In the genomic region with DNA sequence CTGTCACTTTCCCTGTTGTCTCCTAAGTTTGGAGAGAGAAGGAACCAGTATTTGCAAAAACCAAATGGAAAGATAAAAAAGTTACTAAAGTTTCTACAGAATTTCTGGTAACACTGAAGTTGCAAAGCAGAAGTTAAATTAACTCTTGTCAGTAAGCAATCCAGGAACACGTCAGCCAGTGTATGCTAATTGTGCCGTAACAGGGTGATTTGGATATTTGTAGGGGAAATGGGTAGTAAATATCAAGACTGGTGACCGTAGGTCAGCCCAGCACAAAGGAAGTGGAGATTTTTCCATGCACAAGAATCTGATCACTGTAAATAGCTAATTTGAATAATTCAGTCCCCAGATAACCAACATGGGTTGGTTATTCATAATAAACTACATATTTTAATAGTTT, we compare ENCODE assay signal across 8 cellular contexts. TPM values are rescaled to one million over a fixed set of nuclear protein-coding genes. Genes with fewer than 3 reads are reported as not detected.
A peak's percentile ranks its signal among the peaks of the same experiment; 100 is the strongest.
DNase-seq lines count a peak whose midpoint lies in the region; ATAC-seq, FAIRE-seq and TF ChIP-seq lines count a peak whose summit lies in the region.

No MANE protein-coding gene starts in this region.

- peak overlapping the region; percentile 93 to 99 (median 99) for H3K4me3 Mint-ChIP-seq in T-cell

- CTCF ChIA-PET in A673 (lab: Charles Lee) (interaction anchor here (0.6 kb wide), 1 partner anchor 68 kb away, joined by 5 read pairs; no protein-coding TSS in a partner anchor), T-cell (lab: Charles Lee) (interaction anchor here (0.6 to 5.8 kb wide), 3 partner anchors 17 to 252 kb away, joined by 3 to 46 read pairs (median 4); no protein-coding TSS in a partner anchor)

- 28 to 31% methylated on average over 3 of the region's 3 CpGs for WGBS in GM23248 (ENCODE audit: low coverage in 1 of 2, low lambda C conversion rate in 2 of 2, missing lambda C conversion rate in 2 of 2), 2 experiments

- DNase-seq in A673 (ENCODE audit: low spot score) (no peak), GM23248 (peak; percentile 30), T-cell (no peak), fibroblast of lung (ENCODE audit: low read depth in 2 of 2) (peak; percentile 40 to 43), gastrocnemius medialis (no peak), NCI-H774 (lab: John Stamatoyannopoulos, UW) (no peak), H54 (ENCODE audit: insufficient read length, low spot score) (no peak), mucosa of gallbladder (ENCODE audit: low spot score) (no peak)

- H3K9me2 ChIP-seq in GM23248 (ENCODE audit: insufficient read depth): no peaks in the 10 kb centered on the region

- POLR2A ChIA-PET in A673 (lab: Charles Lee; ENCODE audit: low non-redundant PET): interaction anchor here (0.7 kb wide), 1 partner anchor 63 kb away, joined by 3 read pairs; no protein-coding TSS in a partner anchor
- POLR2A ChIA-PET in T-cell (lab: Charles Lee): interaction anchor here in 1 of 2 donors (0.6 to 2.3 kb wide), 5 partner anchors 17 to 383 kb away, joined by 3 to 11 read pairs (median 3); a partner anchor contains a TSS

- H3K9ac ChIP-seq in GM23248 (peak overlapping the region; percentile 97), fibroblast of lung (ENCODE audit: insufficient read depth, low read length) (peak overlapping the region; percentile 97)

- peaks cover 29 to 50% (median 41%) of the 10 kb centered on the region in 3 donors for H3K4me1 Mint-ChIP-seq in T-cell

- FAIRE-seq in H54 (lab: Jason Lieb, UNC): no peak

- TF ChIP-seq POLR2A in gastrocnemius medialis (IDR thresholded peaks at IDR 0.05) (peak; percentile 23 to 26), H54 (IDR thresholded peaks at IDR 0.05; ENCODE audit: low read depth, low read length) (no peak)

- H4K20me1 ChIP-seq in GM23248 (ENCODE audit: insufficient read depth) (no peaks in the 10 kb centered on the region), fibroblast of lung (ENCODE audit: control insufficient read depth, extremely low read depth, insufficient read depth, low read length) (no peaks in the 10 kb centered on the region)

- no peaks in the 10 kb centered on the region for H3K9me3 ChIP-seq in A673 (ENCODE audit: low read depth, low read length, poor library complexity, severe bottlenecking)
- no peaks in the 10 kb centered on the region for H3K9me3 ChIP-seq in GM23248 (ENCODE audit: low read depth)
- H3K9me3 ChIP-seq in fibroblast of lung (ENCODE audit: control insufficient read depth, insufficient read depth, low read depth, low read length): no peaks in the 10 kb centered on the region
- H3K9me3 ChIP-seq in gastrocnemius medialis: no peaks in the 10 kb centered on the region

- H3K27ac ChIP-seq in A673 (ENCODE audit: low read depth, low read length, poor library complexity, severe bottlenecking) (peak overlapping the region; percentile 98), GM23248 (peak overlapping the region; percentile 94), fibroblast of lung (ENCODE audit: insufficient read depth, low read length) (peak overlapping the region; percentile 95), gastrocnemius medialis (peak overlapping the region; percentile 96 to 99 (median 98))

- BruUV-seq in A673 (replicated peaks; lab: Mats Ljungman, UMichigan): no TSS peak

- H3K36me3 Mint-ChIP-seq in T-cell: peaks cover 43% of the 10 kb centered on the region

- H3K4me2 ChIP-seq in GM23248 (ENCODE audit: unreplicated experiment) (peak overlapping the region; percentile 89), fibroblast of lung (ENCODE audit: extremely low read depth, insufficient read depth, low read length) (peak overlapping the region; percentile 95)

- TF ChIP-seq CTCF in A673 (conservative IDR thresholded peaks at IDR 0.05; ENCODE audit: low read depth, low read length): no peak
- TF ChIP-seq CTCF in fibroblast of lung (conservative IDR thresholded peaks at IDR 0.05 in 1 of 2, IDR thresholded peaks at IDR 0.05 in 1 of 2; ENCODE audit: low read depth in 1 of 2, low read length in 2 of 2): no peak
- no peak for TF ChIP-seq CTCF in gastrocnemius medialis (IDR thresholded peaks at IDR 0.05 in 4 of 5, conservative IDR thresholded peaks at IDR 0.05 in 1 of 5)

- no peak overlapping the region for H2AFZ ChIP-seq in GM23248
- no peak overlapping the region for H2AFZ ChIP-seq in fibroblast of lung (ENCODE audit: low read length)

- no peaks in the 10 kb centered on the region for H3K9me3 Mint-ChIP-seq in T-cell

- no peaks in the 10 kb centered on the region for H3K27me3 ChIP-seq in A673 (replicated peaks; ENCODE audit: insufficient read depth, low read depth, low read length, poor library complexity)
- no peaks in the 10 kb centered on the region for H3K27me3 ChIP-seq in GM23248 (replicated peaks; ENCODE audit: insufficient read depth)
- H3K27me3 ChIP-seq in fibroblast of lung (ENCODE audit: control insufficient read depth, insufficient read depth, low read length): no peaks in the 10 kb centered on the region
- no peaks in the 10 kb centered on the region for H3K27me3 ChIP-seq in gastrocnemius medialis

- H3K4me1 ChIP-seq in A673 (ENCODE audit: insufficient read depth, low read length, poor library complexity, severe bottlenecking) (peaks cover 43% of the 10 kb centered on the region), GM23248 (ENCODE audit: insufficient read depth) (peaks cover 54% of the 10 kb centered on the region), fibroblast of lung (ENCODE audit: control insufficient read depth, extremely low read depth, insufficient read depth, low read length) (peaks cover 14% of the 10 kb centered on the region), gastrocnemius medialis (peaks cover 58 to 69% of the 10 kb centered on the region in 2 donors)

- in situ Hi-C loops in GM23248 (cut with MboI) (loop anchor here (25.0 kb wide), 2 partner anchors 632 to 1132 kb away; no protein-coding TSS in a partner anchor), gastrocnemius medialis (cut with MboI; ENCODE audit: low sequenced_read_pairs in 4 of 4) (loop anchor here in 2 of 4 donors (25.0 kb wide), 2 partner anchors 332 to 357 kb away; a partner anchor contains a TSS)

- H3F3A ChIP-seq in GM23248 (ENCODE audit: insufficient read depth): peaks cover 60% of the 10 kb centered on the region

- intact Hi-C loops in A673 (cut with micrococcal nuclease; ENCODE audit: unreplicated experiment): no loop called here
- intact Hi-C loops in gastrocnemius medialis (cut with DNase I; ENCODE audit: low total_unique reads): loop anchor here (5.0 kb wide), 3 partner anchors 68 to 1997 kb away; a partner anchor contains a TSS

- H3K4me3 ChIP-seq in A673 (ENCODE audit: low read depth, low read length, poor library complexity, severe bottlenecking): peak overlapping the region; percentile 96
- H3K4me3 ChIP-seq in GM23248: peak overlapping the region; percentile 90
- peak overlapping the region; percentile 93 to 97 (median 96) for H3K4me3 ChIP-seq in fibroblast of lung (replicated peaks in 1 of 4; ENCODE audit: control extremely low read depth in 1 of 4, insufficient read depth in 1 of 4, low read depth in 3 of 4, low read length in 4 of 4)
- peak overlapping the region; percentile 72 to 99 (median 92) for H3K4me3 ChIP-seq in gastrocnemius medialis

- H3K27me3 Mint-ChIP-seq in T-cell: no peaks in the 10 kb centered on the region

- ATAC-seq in T-cell (replicated peaks in 1 of 4): no peak
- no peak for ATAC-seq in gastrocnemius medialis

- H3K27ac Mint-ChIP-seq in T-cell: peak overlapping the region; percentile 97 to 99

- H3K36me3 ChIP-seq in A673 (ENCODE audit: insufficient read depth, low read length, poor library complexity, severe bottlenecking) (peaks cover 39% of the 10 kb centered on the region), GM23248 (ENCODE audit: low read depth) (peaks cover 27% of the 10 kb centered on the region; the same call in 1 of the 2 replicates), fibroblast of lung (ENCODE audit: control insufficient read depth, insufficient read depth, low read length) (peaks cover 6% of the 10 kb centered on the region), gastrocnemius medialis (peaks cover 0 to 19% of the 10 kb centered on the region in 2 donors)

- H3K79me2 ChIP-seq in GM23248 (ENCODE audit: insufficient read depth) (peaks cover 65% of the 10 kb centered on the region), fibroblast of lung (ENCODE audit: control insufficient read depth, insufficient read depth, low read length) (peaks cover 64% of the 10 kb centered on the region)

RNA-seq across cellular contexts. Expression of a gene that starts 2.3 kb away (rescaled TPM):
- total RNA-seq in A673 (2021) (38.7 and 42.7 TPM in 2 replicates), T-cell (100 to 1,000 TPM; 170 to 246 (median 188) TPM), fibroblast of lung (50.9 and 58.0 TPM in 2 replicates), gastrocnemius medialis (10 to 100 TPM; 43.6 to 76.4 (median 56.6) TPM), mucosa of gallbladder (63.0 TPM)
- 24.4 and 27.9 TPM in 2 replicates for total RNA-seq in GM23248 (2014; rRNA removed; shearing (Covaris generic))
- polyA plus RNA-seq in GM23248 (2016; fragmentation: Nextera tagmentation; extraction: Ambion mirVana) (3.4 TPM in 2 replicates), fibroblast of lung (12.6 and 21.4 TPM in 2 replicates)
- 16.7 and 28.0 TPM in 2 replicates for polyA plus RNA-seq in fibroblast of lung (2012)
- polyA minus RNA-seq in fibroblast of lung (ENCODE audit: low replicate concordance): 0.89 and 2.8 TPM in 2 replicates

RNA-seq across cellular contexts. Expression of a gene that starts 23.5 kb away (rescaled TPM):
- total RNA-seq in A673 (2021) (3.0 and 3.2 TPM in 2 replicates), T-cell (1 to 10 TPM; 1.7 to 5.2 (median 2.2) TPM), fibroblast of lung (not detected in 2 replicates), gastrocnemius medialis (not detected), mucosa of gallbladder (0.26 TPM)
- total RNA-seq in GM23248 (2014; rRNA removed; shearing (Covaris generic)): not detected in 2 replicates
- polyA plus RNA-seq in GM23248 (2016; fragmentation: Nextera tagmentation; extraction: Ambion mirVana) (0.18 TPM in 1 of 2 replicates, not detected in the other), fibroblast of lung (0.24 and 0.35 TPM in 2 replicates)
- 0.20 and 0.36 TPM in 2 replicates for polyA plus RNA-seq in fibroblast of lung (2012)
- not detected in 2 replicates for polyA minus RNA-seq in fibroblast of lung (ENCODE audit: low replicate concordance)

Comparison
In these comparisons a context has a peak if more than half of its experiments do, and no peak if none do; other contexts are left out.
1. DNase-seq: peak in GM23248 (single experiment) and fibroblast of lung (2 of 2); none in A673 (single experiment), T-cell (0 of 34), gastrocnemius medialis (0 of 2), NCI-H774 (single experiment), H54 (single experiment) and mucosa of gallbladder (single experiment).
2. Peak in every context shown above with its lines, with median percentiles within 50 percentile points of each other: H3K27ac ChIP-seq and H3K4me3 ChIP-seq.